12 cellular contexts compared by ENCODE assay signal in genomic region chr1:178938959-178939317, GRCh38.
A peak's percentile ranks its signal among the peaks of the same experiment; 100 is the strongest.
DNase-seq lines count a peak whose midpoint lies in the region; FAIRE-seq and TF ChIP-seq lines count a peak whose summit lies in the region.
"Had no signal": no experiment of that assay in that cellular context is flagged by ENCODE, and none has a peak within 500 bp of the region (broad histone marks: within the 10 kb centered on the region; RNA-seq: fewer than 3 reads in every experiment).

No MANE protein-coding gene starts in this region.

- no peaks in the 10 kb centered on the region for H3K36me3 Mint-ChIP-seq in CD4-positive, alpha-beta memory T cell
- no peaks in the 10 kb centered on the region for H3K36me3 Mint-ChIP-seq in T-helper 2 cell treated with Interferon-gamma antibody and Interleukin-4, amounts not matched to agents 5 μg/mL and 100 μg/mL, for 36 hours (ENCODE audit: low read depth)
- H3K36me3 Mint-ChIP-seq: activated naive CD4-positive, alpha-beta T cell treated with anti-CD3 and anti-CD28 coated beads, Interleukin-2, amount 50 U/mL, for 24 hours had no signal

- no peak overlapping the region for H3K4me3 ChIP-seq in fibroblast of pulmonary artery (replicated peaks; ENCODE audit: low read depth, low read length)
- H3K4me3 ChIP-seq in muscle layer of colon (ENCODE audit: low read depth in 1 of 2, low read length in 2 of 2) = peak overlapping the region in 1 of 2 donors; percentile 44
- H3K4me3 ChIP-seq in testis = no peak overlapping the region
- H3K4me3 ChIP-seq in CD4-positive, alpha-beta memory T cell (ENCODE audit: low read length in 2 of 2) = no peak overlapping the region
- no peak overlapping the region for H3K4me3 ChIP-seq in SJCRH30

- peaks cover 62% of the 10 kb centered on the region for H3K4me1 ChIP-seq in muscle layer of colon (ENCODE audit: insufficient read depth, low read length)
- H3K4me1 ChIP-seq in testis = peaks cover 36% of the 10 kb centered on the region
- H3K4me1 ChIP-seq in CD4-positive, alpha-beta memory T cell (ENCODE audit: insufficient read depth, low read length) = no peaks in the 10 kb centered on the region
- H3K4me1 ChIP-seq in SJCRH30 = no peaks in the 10 kb centered on the region

- CTCF ChIA-PET in CD4-positive, alpha-beta memory T cell (lab: Charles Lee; ENCODE audit: partially characterized antibody) = no interaction called here

- H3K9me3 Mint-ChIP-seq in CD4-positive, alpha-beta memory T cell = no peaks in the 10 kb centered on the region
- no peaks in the 10 kb centered on the region for H3K9me3 Mint-ChIP-seq in T-helper 2 cell treated with Interferon-gamma antibody and Interleukin-4, amounts not matched to agents 5 μg/mL and 100 μg/mL, for 36 hours
- H3K9me3 Mint-ChIP-seq: activated CD4-positive, alpha-beta T cell treated with anti-CD3 and anti-CD28 coated beads, Interleukin-2, amount 10 ng/mL, durations not matched to agents 7 days and 5 days; activated naive CD4-positive, alpha-beta T cell treated with anti-CD3 and anti-CD28 coated beads, Interleukin-2, amount 50 U/mL, for 24 hours had no signal

- H3K4me1 Mint-ChIP-seq in CD4-positive, alpha-beta memory T cell = peaks cover 0 to 1% (median 0%) of the 10 kb centered on the region in 4 donors
- H3K4me1 Mint-ChIP-seq in T-helper 2 cell treated with Interferon-gamma antibody and Interleukin-4, amounts not matched to agents 5 μg/mL and 100 μg/mL, for 36 hours (ENCODE audit: low read depth) = peaks cover 2% of the 10 kb centered on the region
- H3K4me1 Mint-ChIP-seq: activated naive CD4-positive, alpha-beta T cell treated with anti-CD3 and anti-CD28 coated beads, Interleukin-2, amount 50 U/mL, for 24 hours had no signal

- DNase-seq in NCI-H69 (lab: John Stamatoyannopoulos, UW) (peak; percentile 14), fibroblast of pulmonary artery (ENCODE audit: low read depth) (peak; percentile 81), testis (peak; percentile 75), SJCRH30 (no peak), GM19239 (ENCODE audit: insufficient read length, low spot score) (no peak)
- DNase-seq in CD4-positive, alpha-beta memory T cell = no peak
- DNase-seq in T-helper 2 cell treated with Interferon-gamma antibody and Interleukin-4, amounts not matched to agents 5 μg/mL and 100 μg/mL, for 36 hours (ENCODE audit: low spot score) = no peak
- DNase-seq: activated CD4-positive, alpha-beta T cell treated with anti-CD3 and anti-CD28 coated beads, Interleukin-2, amount 10 ng/mL, durations not matched to agents 7 days and 5 days; stimulated activated CD4-positive, alpha-beta T cell treated with anti-CD3 and anti-CD28 coated beads, Interleukin-4, amount 100 ng/mL, for 1 hour had no signal

- H3K4me3 Mint-ChIP-seq in CD4-positive, alpha-beta memory T cell = no peak overlapping the region
- no peak overlapping the region for H3K4me3 Mint-ChIP-seq in T-helper 2 cell treated with Interferon-gamma antibody and Interleukin-4, amounts not matched to agents 5 μg/mL and 100 μg/mL, for 36 hours
- H3K4me3 Mint-ChIP-seq: activated CD4-positive, alpha-beta T cell treated with anti-CD3 and anti-CD28 coated beads, Interleukin-2, amount 10 ng/mL, durations not matched to agents 7 days and 5 days; activated naive CD4-positive, alpha-beta T cell treated with anti-CD3 and anti-CD28 coated beads, Interleukin-2, amount 50 U/mL, for 24 hours had no signal

- no peak for FAIRE-seq in GM19239 (lab: Jason Lieb, UNC)

- no peaks in the 10 kb centered on the region for H3K9me3 ChIP-seq in muscle layer of colon (ENCODE audit: low read length)
- H3K9me3 ChIP-seq in testis = no peaks in the 10 kb centered on the region
- no peaks in the 10 kb centered on the region for H3K9me3 ChIP-seq in CD4-positive, alpha-beta memory T cell (ENCODE audit: control insufficient read depth in 1 of 2, low read length in 2 of 2)
- no peaks in the 10 kb centered on the region for H3K9me3 ChIP-seq in SJCRH30 (replicated peaks)

- H3K27ac Mint-ChIP-seq in CD4-positive, alpha-beta memory T cell = no peak overlapping the region
- no peak overlapping the region for H3K27ac Mint-ChIP-seq in T-helper 2 cell treated with Interferon-gamma antibody and Interleukin-4, amounts not matched to agents 5 μg/mL and 100 μg/mL, for 36 hours
- H3K27ac Mint-ChIP-seq: activated CD4-positive, alpha-beta T cell treated with anti-CD3 and anti-CD28 coated beads, Interleukin-2, amount 10 ng/mL, durations not matched to agents 7 days and 5 days; activated naive CD4-positive, alpha-beta T cell treated with anti-CD3 and anti-CD28 coated beads, Interleukin-2, amount 50 U/mL, for 24 hours had no signal

- H3K27me3 Mint-ChIP-seq in CD4-positive, alpha-beta memory T cell = peaks cover 5 to 6% of the 10 kb centered on the region in 2 donors
- H3K27me3 Mint-ChIP-seq in T-helper 2 cell treated with Interferon-gamma antibody and Interleukin-4, amounts not matched to agents 5 μg/mL and 100 μg/mL, for 36 hours (ENCODE audit: low read depth) = peaks cover 2% of the 10 kb centered on the region
- H3K27me3 Mint-ChIP-seq: activated CD4-positive, alpha-beta T cell treated with anti-CD3 and anti-CD28 coated beads, Interleukin-2, amount 10 ng/mL, durations not matched to agents 7 days and 5 days; activated naive CD4-positive, alpha-beta T cell treated with anti-CD3 and anti-CD28 coated beads, Interleukin-2, amount 50 U/mL, for 24 hours had no signal

- peak overlapping the region; percentile 92 for H3K27ac ChIP-seq in muscle layer of colon (ENCODE audit: low read depth, low read length)
- peak overlapping the region in 1 of 2 donors; percentile 75 for H3K27ac ChIP-seq in testis
- H3K27ac ChIP-seq in CD4-positive, alpha-beta memory T cell (ENCODE audit: low read depth, low read length) = no peak overlapping the region
- H3K27ac ChIP-seq in SJCRH30 = no peak overlapping the region
- H3K27ac ChIP-seq: KMS-11 had no signal

- POLR2A ChIA-PET in CD4-positive, alpha-beta memory T cell (lab: Charles Lee; ENCODE audit: partially characterized antibody) = no interaction called here

- H3K27me3 ChIP-seq in muscle layer of colon (ENCODE audit: control insufficient read depth in 1 of 2, insufficient read depth in 2 of 2, low read length in 2 of 2) = no peaks in the 10 kb centered on the region
- H3K27me3 ChIP-seq in testis = no peaks in the 10 kb centered on the region
- no peaks in the 10 kb centered on the region for H3K27me3 ChIP-seq in CD4-positive, alpha-beta memory T cell (ENCODE audit: insufficient read depth, low read length)
- no peaks in the 10 kb centered on the region for H3K27me3 ChIP-seq in SJCRH30

- no peak for TF ChIP-seq POLR2A in testis (IDR thresholded peaks at IDR 0.05)

- TF ChIP-seq CTCF in fibroblast of pulmonary artery (IDR thresholded peaks at IDR 0.05; ENCODE audit: low read length, missing control alignments) (no peak), testis (IDR thresholded peaks at IDR 0.05) (no peak)

- 21 to 41% methylated on average over 3 to 10 of the region's 10 CpGs for WGBS in testis, 2 donors

- H3K9ac ChIP-seq in muscle layer of colon (ENCODE audit: low read length) = peak overlapping the region; percentile 50
- H3K9ac ChIP-seq: KMS-11 had no signal

- intact Hi-C loops in testis (cut with DNase I; ENCODE audit: low total_unique reads) = no loop called here
- intact Hi-C loops in CD4-positive, alpha-beta memory T cell (cut with micrococcal nuclease) = no loop called here

- no peaks in the 10 kb centered on the region for H3K36me3 ChIP-seq in muscle layer of colon (ENCODE audit: insufficient read depth, low read length)
- H3K36me3 ChIP-seq in testis (ENCODE audit: low read depth, missing control alignments) = no peaks in the 10 kb centered on the region
- H3K36me3 ChIP-seq in CD4-positive, alpha-beta memory T cell (ENCODE audit: insufficient read depth, low read length) = no peaks in the 10 kb centered on the region
- no peaks in the 10 kb centered on the region for H3K36me3 ChIP-seq in SJCRH30

Comparison
In these comparisons a context has a peak if more than half of its experiments do, and no peak if none do; other contexts are left out.
1. DNase-seq: peak in NCI-H69 (single experiment), fibroblast of pulmonary artery (single experiment) and testis (single experiment); none in CD4-positive, alpha-beta memory T cell (0 of 5), SJCRH30 (0 of 2), GM19239 (single experiment) and T-helper 2 cell treated with Interferon-gamma antibody and Interleukin-4, amounts not matched to agents 5 μg/mL and 100 μg/mL, for 36 hours (single experiment).